Comparison of ENCODE assay signal across 8 cellular contexts in genomic region chr7:873367-874002, GRCh38. TPM values are rescaled to one million over a fixed set of nuclear protein-coding genes. Genes with fewer than 3 reads are reported as not detected.
DNase-seq lines count a peak whose midpoint lies in the region; ATAC-seq and TF ChIP-seq lines count a peak whose summit lies in the region.

No MANE protein-coding gene starts in this region.

- DNase-seq in C1 segment of cervical spinal cord (lab: John Stamatoyannopoulos, UW): peak in 12 of 14 donors; percentile 32 to 78 (median 60)
- DNase-seq in HFF-Myc (ENCODE audit: extremely low read depth, low read depth): peak; percentile 63
- DNase-seq in NCI-H748 treated with DMSO at 0.1 percent for 48 hours (lab: John Stamatoyannopoulos, UW): peak; percentile 58
- DNase-seq in activated CD4-positive, alpha-beta T cell treated with anti-CD3 and anti-CD28 coated beads, Interleukin-2, amount 50 U/mL, for 1 hour: peak; percentile 63
- peak; percentile 93 for DNase-seq in dermis blood vessel endothelial cell
- peak; percentile 88 to 96 for DNase-seq in lower leg skin (ENCODE audit: low spot score in 2 of 2)
- DNase-seq in stimulated activated CD4-positive, alpha-beta T cell treated with anti-CD3 and anti-CD28 coated beads, Interleukin-4, amount 100 ng/mL, for 48 hours (ENCODE audit: low read depth in 2 of 2): peak; percentile 55 to 61

- 27 to 30% methylated on average over 18 of the region's 18 CpGs for WGBS in lower leg skin, 2 donors

- intact Hi-C loops in lower leg skin (cut with DNase I; ENCODE audit: low total_unique reads): loop anchor here (2.0 to 10.0 kb wide), 2 partner anchors 87 to 549 kb away; no protein-coding TSS in a partner anchor

- no peak overlapping the region for H3K4me3 ChIP-seq in HFF-Myc (replicated peaks; ENCODE audit: low read depth, low read length)
- no peak overlapping the region for H3K4me3 ChIP-seq in lower leg skin (ENCODE audit: low read depth, poor library complexity, severe bottlenecking)

- TF ChIP-seq CTCF in HFF-Myc (IDR thresholded peaks at IDR 0.05; ENCODE audit: low read depth, low read length, missing control alignments) (peak; percentile 91), lower leg skin (IDR thresholded peaks at IDR 0.05) (peak in 1 of 3 donors; percentile 85)

- no peak for ATAC-seq in HG02798 (IDR thresholded peaks at IDR 0.05; ENCODE audit: poor library complexity, unreplicated experiment)

- no peak for TF ChIP-seq POLR2A in lower leg skin (IDR thresholded peaks at IDR 0.05)

RNA-seq across cellular contexts. Expression of gene GET4, which starts 2.9 kb away (rescaled TPM):
- total RNA-seq in dermis blood vessel endothelial cell (35.4 and 45.0 TPM in 2 replicates), lower leg skin (10 to 100 TPM; 46.1 to 67.7 (median 51.6) TPM)

RNA-seq across cellular contexts. Expression of gene SUN1, which starts 41.2 kb away (rescaled TPM):
- total RNA-seq in dermis blood vessel endothelial cell (287 and 302 TPM in 2 replicates), lower leg skin (100 to 1,000 TPM; 265 to 429 (median 271) TPM)
